ENCODE assay signal across 1 cellular context in genomic region chr4:78247541-78248285, GRCh38.
TF ChIP-seq lines count a peak whose summit lies in the region.

No MANE protein-coding gene starts in this region.

TF ChIP-seq in HEK293, 187 proteins besides CTCF, POLR2A, EP300 and RAD21 (continued from another document):
- peak; percentile 27; the same call in 1 of the 2 replicates for TF ChIP-seq PRDM10 (tag by site-specific recombination; IDR thresholded peaks at IDR 0.05)
- TF ChIP-seq ZNF513 (tag by site-specific recombination; IDR thresholded peaks at IDR 0.05) = no peak
- no peak for TF ChIP-seq ZNF555 (tag by site-specific recombination; conservative IDR thresholded peaks at IDR 0.05)
- peak; percentile 71 for TF ChIP-seq PRDM4 (tag by site-specific recombination; IDR thresholded peaks at IDR 0.05)
- TF ChIP-seq MZF1 (tag by site-specific recombination; IDR thresholded peaks at IDR 0.05; ENCODE audit: borderline replicate concordance) = peak; percentile 52; the same call in 1 of the 2 replicates
- TF ChIP-seq ZNF335 (tag by site-specific recombination; conservative IDR thresholded peaks at IDR 0.05) = no peak
- TF ChIP-seq KLF17 (tag by site-specific recombination; IDR thresholded peaks at IDR 0.05) = no peak
- TF ChIP-seq PRDM6 (tag by site-specific recombination; IDR thresholded peaks at IDR 0.05) = no peak
- TF ChIP-seq EGR2 (tag by site-specific recombination; IDR thresholded peaks at IDR 0.05; ENCODE audit: low read depth) = no peak
- no peak for TF ChIP-seq ZNF274 (IDR thresholded peaks at IDR 0.05; ENCODE audit: low read length)
- no peak for TF ChIP-seq ZNF274 (tag by site-specific recombination; IDR thresholded peaks at IDR 0.05; ENCODE audit: borderline replicate concordance)
- no peak for TF ChIP-seq ZNF148 (tag by site-specific recombination; IDR thresholded peaks at IDR 0.05; ENCODE audit: borderline replicate concordance)
- 0 out of 2 replicates have a peak, but pooled peaks have one; percentile 22 for TF ChIP-seq GLIS1 (tag by site-specific recombination; IDR thresholded peaks at IDR 0.05)
- TF ChIP-seq ZNF624 (tag by site-specific recombination; IDR thresholded peaks at IDR 0.05) = no peak
- TF ChIP-seq ZNF140 (tag by site-specific recombination; IDR thresholded peaks at IDR 0.05) = no peak
- no peak for TF ChIP-seq ZSCAN23 (tag by site-specific recombination; IDR thresholded peaks at IDR 0.05)
- TF ChIP-seq AEBP2 (tag by site-specific recombination; IDR thresholded peaks at IDR 0.05; ENCODE audit: borderline replicate concordance) = no peak
- TF ChIP-seq ZNF600 (tag by site-specific recombination; IDR thresholded peaks at IDR 0.05) = no peak
- TF ChIP-seq ZNF2 (tag by site-specific recombination; IDR thresholded peaks at IDR 0.05) = no peak
- TF ChIP-seq ZBTB44 (tag by site-specific recombination; IDR thresholded peaks at IDR 0.05) = no peak
